Comparison of ENCODE assay signal across 8 cellular contexts in the genomic region with DNA sequence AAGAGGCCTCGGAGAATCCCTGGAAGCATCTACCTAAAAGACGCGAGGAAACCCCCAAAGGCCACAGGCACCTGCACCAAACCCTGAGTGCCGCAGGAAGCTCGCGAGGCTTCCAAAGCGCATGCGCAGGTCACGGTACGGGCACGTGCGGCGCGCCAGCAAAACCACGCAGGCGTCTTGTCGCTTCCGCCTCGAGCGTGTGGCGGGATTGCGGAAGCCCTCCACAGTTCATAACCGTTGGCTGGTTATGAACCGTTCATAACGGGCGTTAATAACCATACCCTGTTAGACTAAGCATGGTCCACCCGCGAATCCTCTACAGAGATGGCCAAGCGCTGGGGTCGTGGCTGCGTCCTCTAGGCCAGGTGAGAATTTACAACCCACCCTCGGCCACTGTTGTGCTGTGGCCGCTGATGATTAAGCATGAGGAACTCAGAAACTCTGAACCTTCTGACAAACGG. TPM values are rescaled to one million over a fixed set of nuclear protein-coding genes. Genes with fewer than 3 reads are reported as not detected.
A peak's percentile ranks its signal among the peaks of the same experiment; 100 is the strongest.
DNase-seq lines count a peak whose midpoint lies in the region; ATAC-seq and TF ChIP-seq lines count a peak whose summit lies in the region.

No MANE protein-coding gene starts in this region.

- H3K27me3 Mint-ChIP-seq in activated CD4-positive, alpha-beta memory T cell treated with anti-CD3 and anti-CD28 coated beads, Interleukin-2, amount 10 ng/mL, durations not matched to agents 7 days and 5 days: no peaks in the 10 kb centered on the region
- peaks cover 5% of the 10 kb centered on the region for H3K27me3 Mint-ChIP-seq in nephron progenitor cell (ENCODE audit: low read depth, poor library complexity)

- H3K9ac ChIP-seq in IMR-90 (ENCODE audit: low read depth, low read length): no peak overlapping the region

- no peak overlapping the region; the same call in 1 of the 2 replicates for H2AK5ac ChIP-seq in IMR-90 (ENCODE audit: low read depth, low read length)

- H3K4me3 Mint-ChIP-seq in activated CD4-positive, alpha-beta memory T cell treated with anti-CD3 and anti-CD28 coated beads, Interleukin-2, amount 10 ng/mL, durations not matched to agents 7 days and 5 days: peak overlapping the region; percentile 73
- no peak overlapping the region for H3K4me3 Mint-ChIP-seq in nephron progenitor cell

- no peak overlapping the region for H3K27ac ChIP-seq in IMR-90 (ENCODE audit: insufficient read depth, low read length)
- peak overlapping the region; percentile 65 for H3K27ac ChIP-seq in effector memory CD4-positive, alpha-beta T cell (ENCODE audit: insufficient read depth, low read length, poor library complexity, severe bottlenecking)

- H4K5ac ChIP-seq in IMR-90 (ENCODE audit: low read depth, low read length): 0 out of 2 replicates have a peak overlapping the region, but pooled peaks have one; percentile 7

- no peak for ATAC-seq in IMR-90 (ENCODE audit: low read depth)

- no peaks in the 10 kb centered on the region for H4K20me1 ChIP-seq in IMR-90 (ENCODE audit: insufficient read depth, low read length)

- 52% methylated on average over 31 of the region's 34 CpGs; no CpG with 5 or more reads in 1 of the 2 experiments for WGBS in IMR-90 (ENCODE audit: extremely low coverage in 2 of 2, insufficient read length in 1 of 2), 2 experiments

- no peak overlapping the region for H2BK120ac ChIP-seq in IMR-90 (ENCODE audit: low read depth, low read length)

- H2AK9ac ChIP-seq in IMR-90 (replicated peaks; ENCODE audit: low read depth, low read length, poor library complexity): peak overlapping the region; percentile 79

- H3K23ac ChIP-seq in IMR-90 (ENCODE audit: low read depth, low read length): no peak overlapping the region

- no peaks in the 10 kb centered on the region for H3K9me3 Mint-ChIP-seq in activated CD4-positive, alpha-beta memory T cell treated with anti-CD3 and anti-CD28 coated beads, Interleukin-2, amount 10 ng/mL, durations not matched to agents 7 days and 5 days
- H3K9me3 Mint-ChIP-seq in nephron progenitor cell: no peaks in the 10 kb centered on the region

- DNase-seq in Ammon's horn (ENCODE audit: low spot score) (peak; percentile 41), IMR-90 (peak; percentile 27), nephron progenitor cell (no peak), kidney glomerular epithelial cell (lab: John Stamatoyannopoulos, UW) (no peak), KBM-7 (no peak)
- DNase-seq in activated CD4-positive, alpha-beta memory T cell treated with anti-CD3 and anti-CD28 coated beads, Interleukin-2, amount 10 ng/mL, durations not matched to agents 7 days and 5 days: peak; percentile 82
- peak; percentile 58 to 78 (median 72) for DNase-seq in effector memory CD4-positive, alpha-beta T cell
- DNase-seq in stimulated activated naive CD4-positive, alpha-beta T cell treated with Interleukin-2 at 50 U/mL for 16 hours (lab: John Stamatoyannopoulos, UW): peak; percentile 61

- POLR2A ChIA-PET in IMR-90 (lab: Charles Lee; ENCODE audit: unreplicated experiment): no interaction called here
- POLR2A ChIA-PET in activated CD4-positive, alpha-beta memory T cell treated with anti-CD3 and anti-CD28 coated beads, Interleukin-2, amount 10 ng/mL, durations not matched to agents 7 days and 5 days (lab: Charles Lee): interaction anchor here (0.6 to 5.4 kb wide), 11 partner anchors 9 to 731 kb away, joined by 3 to 41 read pairs (median 3); partner anchors contain the start of genes LIMK2, MORC2, PIK3IP1 and SLC35E4

- no peak for TF ChIP-seq CTCF in IMR-90 (conservative IDR thresholded peaks at IDR 0.05; ENCODE audit: low read depth, low read length)
- TF ChIP-seq CTCF in nephron progenitor cell (IDR thresholded peaks at IDR 0.05): no peak

- intact Hi-C loops in IMR-90 (cut with micrococcal nuclease): no loop called here

- peak overlapping the region; percentile 9; the same call in 1 of the 2 replicates for H3K4me3 ChIP-seq in IMR-90 (ENCODE audit: insufficient read depth, low read depth, low read length)
- peak overlapping the region; percentile 45 for H3K4me3 ChIP-seq in effector memory CD4-positive, alpha-beta T cell (ENCODE audit: insufficient read depth, low read depth, low read length, poor library complexity, severe bottlenecking)

- peaks cover 15% of the 10 kb centered on the region for H3K4me1 Mint-ChIP-seq in activated CD4-positive, alpha-beta memory T cell treated with anti-CD3 and anti-CD28 coated beads, Interleukin-2, amount 10 ng/mL, durations not matched to agents 7 days and 5 days
- peaks cover 13% of the 10 kb centered on the region for H3K4me1 Mint-ChIP-seq in nephron progenitor cell

- no peak overlapping the region for H4K91ac ChIP-seq in IMR-90 (ENCODE audit: insufficient read depth, low read depth, low read length)

- H3K36me3 Mint-ChIP-seq in activated CD4-positive, alpha-beta memory T cell treated with anti-CD3 and anti-CD28 coated beads, Interleukin-2, amount 10 ng/mL, durations not matched to agents 7 days and 5 days (ENCODE audit: low read depth): peaks cover 22% of the 10 kb centered on the region
- H3K36me3 Mint-ChIP-seq in nephron progenitor cell (ENCODE audit: low read depth): peaks cover 25% of the 10 kb centered on the region

- H3K27me3 ChIP-seq in IMR-90 (ENCODE audit: control insufficient read depth, insufficient read depth, low read length): no peaks in the 10 kb centered on the region
- H3K27me3 ChIP-seq in effector memory CD4-positive, alpha-beta T cell (replicated peaks; ENCODE audit: control insufficient read depth, insufficient read depth, low read length, poor library complexity, severe bottlenecking): no peaks in the 10 kb centered on the region

- no peaks in the 10 kb centered on the region; the same call in 1 of the 2 replicates for H3K9me1 ChIP-seq in IMR-90 (ENCODE audit: insufficient read depth, low read length)

- in situ Hi-C loops in IMR-90 (cut with MboI; ENCODE audit: low sequenced_read_pairs) (loop anchor here (5.0 to 10.0 kb wide), 2 partner anchors 160 to 287 kb away; partner anchors contain the start of gene SLC35E4), KBM-7 (cut with MboI; ENCODE audit: low pct_unique_long_range_greater_than_20kb, low sequenced_read_pairs) (no loop called here)

- peak overlapping the region; percentile 75 to 87 for H4K8ac ChIP-seq in IMR-90 (ENCODE audit: low read depth in 2 of 2, low read length in 2 of 2)

- TF ChIP-seq RAD21 in IMR-90 (IDR thresholded peaks at IDR 0.05; ENCODE audit: low read length): no peak

- H3K79me1 ChIP-seq in IMR-90 (ENCODE audit: low read depth in 1 of 2, low read length in 2 of 2): no peaks in the 10 kb centered on the region; a peak in 1 of 4 replicates

- BruUV-seq in IMR-90 (replicated peaks; lab: Mats Ljungman, UMichigan): no TSS peak

- CTCF ChIA-PET in IMR-90 (lab: Yijun Ruan, JAX): interaction anchor here (0.6 to 1.8 kb wide), 3 partner anchors 10 to 158 kb away, joined by 4 to 8 read pairs (median 6); no protein-coding TSS in a partner anchor
- CTCF ChIA-PET in activated CD4-positive, alpha-beta memory T cell treated with anti-CD3 and anti-CD28 coated beads, Interleukin-2, amount 10 ng/mL, durations not matched to agents 7 days and 5 days (lab: Charles Lee): interaction anchor here (0.7 to 4.3 kb wide), 16 partner anchors 12 to 498 kb away, joined by 3 to 52 read pairs (median 4); partner anchors contain the start of genes MORC2, SMTN and TUG1

- H2BK5ac ChIP-seq in IMR-90 (ENCODE audit: low read depth, low read length, poor library complexity, severe bottlenecking): no peak overlapping the region

- 0 out of 2 replicates have a peak overlapping the region, but pooled peaks have one; percentile 51 for H3K14ac ChIP-seq in IMR-90 (replicated peaks; ENCODE audit: low read depth, low read length)

- H3K4me2 ChIP-seq in IMR-90 (ENCODE audit: low read depth, low read length): peak overlapping the region; percentile 43

- H3K4me1 ChIP-seq in IMR-90 (ENCODE audit: control insufficient read depth, insufficient read depth, low read length): no peaks in the 10 kb centered on the region; the same call in 1 of the 2 replicates
- peaks cover 5% of the 10 kb centered on the region for H3K4me1 ChIP-seq in effector memory CD4-positive, alpha-beta T cell (ENCODE audit: control insufficient read depth, insufficient read depth, low read length, poor library complexity, severe bottlenecking)

- no peak overlapping the region; the same call in 1 of the 2 replicates for H2BK20ac ChIP-seq in IMR-90 (ENCODE audit: low read depth, low read length)

- no peak overlapping the region for H3K4ac ChIP-seq in IMR-90 (ENCODE audit: low read depth, low read length)

- no peak overlapping the region for H3K18ac ChIP-seq in IMR-90 (ENCODE audit: low read depth, low read length)

- no peak for TF ChIP-seq POLR2A in IMR-90 (IDR thresholded peaks at IDR 0.05; ENCODE audit: low read depth, low read length)

- no peak overlapping the region for H3K56ac ChIP-seq in IMR-90 (ENCODE audit: extremely low read depth, insufficient read depth, low read length)

- H2AFZ ChIP-seq in IMR-90 (replicated peaks; ENCODE audit: low read length, poor library complexity): peak overlapping the region; percentile 76

- no peak overlapping the region for H2BK15ac ChIP-seq in IMR-90 (ENCODE audit: low read depth, low read length)

- peak overlapping the region; percentile 72 for H3K27ac Mint-ChIP-seq in activated CD4-positive, alpha-beta memory T cell treated with anti-CD3 and anti-CD28 coated beads, Interleukin-2, amount 10 ng/mL, durations not matched to agents 7 days and 5 days
- H3K27ac Mint-ChIP-seq in nephron progenitor cell: peak overlapping the region; percentile 89

- dilution Hi-C loops in IMR-90 (cut with HindIII; ENCODE audit: low sequenced_read_pairs, unreplicated experiment): no loop called here

- H3K36me3 ChIP-seq in IMR-90 (ENCODE audit: control insufficient read depth, insufficient read depth, low read length): peaks cover 22% of the 10 kb centered on the region
- peaks cover 22% of the 10 kb centered on the region for H3K36me3 ChIP-seq in effector memory CD4-positive, alpha-beta T cell (ENCODE audit: control insufficient read depth, insufficient read depth, low read length)

- H3K9me3 ChIP-seq in IMR-90 (ENCODE audit: control insufficient read depth, insufficient read depth, low read length): no peaks in the 10 kb centered on the region
- H3K9me3 ChIP-seq in effector memory CD4-positive, alpha-beta T cell (ENCODE audit: control insufficient read depth, low read length): no peaks in the 10 kb centered on the region

RNA-seq across cellular contexts. Expression of gene MORC2, which starts 46.4 kb away (rescaled TPM):
- total RNA-seq in IMR-90 (2012; rRNA removed): 20.6 and 24.7 TPM in 2 replicates
- 12.8 and 15.8 TPM in 2 replicates for polyA plus RNA-seq in IMR-90 (2012; rRNA removed)
- 6.6 and 7.2 TPM in 2 replicates for polyA plus RNA-seq in IMR-90 (2012; cell fraction: cytosol; rRNA removed)
- polyA plus RNA-seq in IMR-90 (2012; cell fraction: nucleus; rRNA removed; ENCODE audit: low replicate concordance): 17.9 and 32.7 TPM in 2 replicates
- total RNA-seq in activated CD4-positive, alpha-beta memory T cell treated with anti-CD3 and anti-CD28 coated beads, Interleukin-2, amount 10 ng/mL, durations not matched to agents 7 days and 5 days: 10 to 100 TPM; 39.7 to 40.2 TPM

RNA-seq across cellular contexts. Expression of gene TUG1, which starts 46.9 kb away (rescaled TPM):
- 63.3 and 68.8 TPM in 2 replicates for total RNA-seq in IMR-90 (2012; rRNA removed)
- 52.1 and 60.6 TPM in 2 replicates for polyA plus RNA-seq in IMR-90 (2012; rRNA removed)
- 10.4 and 13.8 TPM in 2 replicates for polyA plus RNA-seq in IMR-90 (2012; cell fraction: cytosol; rRNA removed)
- 32.1 and 280 TPM in 2 replicates for polyA plus RNA-seq in IMR-90 (2012; cell fraction: nucleus; rRNA removed; ENCODE audit: low replicate concordance)
- 10 to 100 TPM; 71.2 to 72.5 TPM for total RNA-seq in activated CD4-positive, alpha-beta memory T cell treated with anti-CD3 and anti-CD28 coated beads, Interleukin-2, amount 10 ng/mL, durations not matched to agents 7 days and 5 days

Comparison
In these comparisons a context has a peak if more than half of its experiments do, and no peak if none do; other contexts are left out.
1. DNase-seq: peak in Ammon's horn (single experiment), IMR-90 (single experiment), activated CD4-positive, alpha-beta memory T cell treated with anti-CD3 and anti-CD28 coated beads, Interleukin-2, amount 10 ng/mL, durations not matched to agents 7 days and 5 days (single experiment), effector memory CD4-positive, alpha-beta T cell (3 of 3) and stimulated activated naive CD4-positive, alpha-beta T cell treated with Interleukin-2 at 50 U/mL for 16 hours (single experiment); none in nephron progenitor cell (single experiment), kidney glomerular epithelial cell (single experiment) and KBM-7 (single experiment).